ENCODE assay signal across 8 cellular contexts in genomic region chr17:7613769-7614421, GRCh38. TPM values are rescaled to one million over a fixed set of nuclear protein-coding genes. Genes with fewer than 3 reads are reported as not detected.
DNase-seq lines count a peak whose midpoint lies in the region; ATAC-seq lines count a peak whose summit lies in the region.

No MANE protein-coding gene starts in this region.

- no peaks in the 10 kb centered on the region for H3K27me3 Mint-ChIP-seq in activated naive CD4-positive, alpha-beta T cell treated with anti-CD3 and anti-CD28 coated beads for 36 hours (ENCODE audit: low read depth)

- peak overlapping the region; percentile 75 for H3K27ac Mint-ChIP-seq in activated naive CD4-positive, alpha-beta T cell treated with anti-CD3 and anti-CD28 coated beads for 36 hours

- peaks cover 2% of the 10 kb centered on the region for H3K36me3 Mint-ChIP-seq in activated naive CD4-positive, alpha-beta T cell treated with anti-CD3 and anti-CD28 coated beads for 36 hours (ENCODE audit: low read depth)

- ATAC-seq in HG03095 (IDR thresholded peaks at IDR 0.05; ENCODE audit: unreplicated experiment) (no peak), HG02571 (IDR thresholded peaks at IDR 0.05; ENCODE audit: unreplicated experiment) (no peak)

- peaks cover 36% of the 10 kb centered on the region for H3K4me1 Mint-ChIP-seq in activated naive CD4-positive, alpha-beta T cell treated with anti-CD3 and anti-CD28 coated beads for 36 hours (ENCODE audit: low read depth)

- CTCF ChIA-PET in activated naive CD4-positive, alpha-beta T cell treated with anti-CD3 and anti-CD28 coated beads for 36 hours (lab: Charles Lee): interaction anchor here (0.7 to 2.7 kb wide), 9 partner anchors 13 to 91 kb away, joined by 3 to 9 read pairs (median 7); partner anchors contain the start of genes MPDU1, SAT2, SHBG and SOX15

- DNase-seq in activated naive CD4-positive, alpha-beta T cell treated with anti-CD3 and anti-CD28 coated beads for 36 hours: no peak
- DNase-seq in activated naive CD4-positive, alpha-beta T cell (lab: John Stamatoyannopoulos, UW): no peak
- peak; percentile 29 for DNase-seq in SW480 (ENCODE audit: low spot score)
- DNase-seq in fibroblast of peridontal ligament (ENCODE audit: extremely low read depth): peak; percentile 35
- DNase-seq in renal cortical epithelial cell (ENCODE audit: low read depth): peak; percentile 34
- DNase-seq in stimulated activated CD4-positive, alpha-beta T cell treated with anti-CD3 and anti-CD28 coated beads, Interleukin-4, amount 100 ng/mL, for 1 hour: no peak

- H3K9me3 Mint-ChIP-seq in activated naive CD4-positive, alpha-beta T cell treated with anti-CD3 and anti-CD28 coated beads for 36 hours: no peaks in the 10 kb centered on the region

- intact Hi-C loops in activated naive CD4-positive, alpha-beta T cell treated with anti-CD3 and anti-CD28 coated beads for 36 hours (cut with micrococcal nuclease): loop anchor here (1.0 to 10.0 kb wide), 3 partner anchors 53 to 541 kb away; partner anchors contain the start of genes PER1 and SENP3

- H3K4me3 Mint-ChIP-seq in activated naive CD4-positive, alpha-beta T cell treated with anti-CD3 and anti-CD28 coated beads for 36 hours: peak overlapping the region; percentile 74

RNA-seq across cellular contexts. Expression of gene FXR2, which starts 0.8 kb away (rescaled TPM):
- total RNA-seq in activated naive CD4-positive, alpha-beta T cell treated with anti-CD3 and anti-CD28 coated beads for 36 hours: 10 to 100 TPM; 29.7 to 36.8 TPM
- 35.0 and 64.4 TPM in 2 replicates for total RNA-seq in renal cortical epithelial cell

RNA-seq across cellular contexts. Expression of gene SAT2, which starts 13.7 kb away (rescaled TPM):
- 10 to 100 TPM; 14.3 to 16.9 TPM for total RNA-seq in activated naive CD4-positive, alpha-beta T cell treated with anti-CD3 and anti-CD28 coated beads for 36 hours
- total RNA-seq in renal cortical epithelial cell: 16.8 and 29.6 TPM in 2 replicates

RNA-seq across cellular contexts. Expression of gene SHBG, which starts 16.0 kb away (rescaled TPM):
- total RNA-seq in activated naive CD4-positive, alpha-beta T cell treated with anti-CD3 and anti-CD28 coated beads for 36 hours: not detected
- total RNA-seq in renal cortical epithelial cell: 0.25 TPM in 1 of 2 replicates, not detected in the other

RNA-seq across cellular contexts. Expression of gene SOX15, which starts 24.0 kb away (rescaled TPM):
- under 1 TPM in 1 of 2 experiments, not detected in 1; 0.20 TPM for total RNA-seq in activated naive CD4-positive, alpha-beta T cell treated with anti-CD3 and anti-CD28 coated beads for 36 hours
- 0.60 and 2.4 TPM in 2 replicates for total RNA-seq in renal cortical epithelial cell

RNA-seq across cellular contexts. Expression of gene MPDU1, which starts 30.2 kb away (rescaled TPM):
- total RNA-seq in activated naive CD4-positive, alpha-beta T cell treated with anti-CD3 and anti-CD28 coated beads for 36 hours: 10 to 100 TPM; 48.8 to 53.5 TPM
- 85.9 and 150 TPM in 2 replicates for total RNA-seq in renal cortical epithelial cell

Comparison
In these comparisons a context has a peak if more than half of its experiments do, and no peak if none do; other contexts are left out.
1. DNase-seq: peak in SW480 (single experiment), fibroblast of peridontal ligament (single experiment) and renal cortical epithelial cell (single experiment); none in activated naive CD4-positive, alpha-beta T cell treated with anti-CD3 and anti-CD28 coated beads for 36 hours (single experiment), activated naive CD4-positive, alpha-beta T cell (0 of 4) and stimulated activated CD4-positive, alpha-beta T cell treated with anti-CD3 and anti-CD28 coated beads, Interleukin-4, amount 100 ng/mL, for 1 hour (single experiment).